Comparison of ENCODE assay signal across 8 cellular contexts in the genomic region with DNA sequence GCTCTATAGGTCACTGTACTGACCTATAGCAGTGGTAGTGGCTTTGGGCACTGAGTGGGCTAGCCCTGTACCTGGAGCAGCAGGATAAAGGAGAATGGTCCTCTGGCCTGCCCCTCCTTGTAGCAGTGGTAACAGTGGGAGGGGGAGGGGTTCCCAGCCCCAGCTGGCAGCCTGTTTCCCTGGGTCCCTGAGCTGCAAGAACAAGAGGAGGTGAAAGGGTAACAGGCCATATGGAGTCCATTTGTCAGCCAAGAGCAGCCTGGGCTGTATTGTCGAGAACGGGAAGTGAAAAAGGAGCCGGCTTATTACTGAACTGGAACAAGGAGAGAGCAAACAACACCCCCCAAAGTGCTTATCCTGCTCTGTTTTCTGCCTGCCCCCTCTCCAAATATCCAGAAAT.
DNase-seq lines count a peak whose midpoint lies in the region; ATAC-seq, FAIRE-seq and TF ChIP-seq lines count a peak whose summit lies in the region.

No MANE protein-coding gene starts in this region.

- no peak overlapping the region for H2AFZ ChIP-seq in Karpas-422 (ENCODE audit: low read length)
- H2AFZ ChIP-seq in GM12878 (ENCODE audit: control insufficient read depth, low read depth, low read length): no peak overlapping the region

- H3K36me3 ChIP-seq in Karpas-422 (ENCODE audit: insufficient read depth, low read length) (no peaks in the 10 kb centered on the region), GM12878 (ENCODE audit: control insufficient read depth in 2 of 2, insufficient read depth in 2 of 2, low read length in 1 of 2) (peaks cover 0 to 6% of the 10 kb centered on the region in 2 experiments; a peak in 2 of 4 replicates), psoas muscle (ENCODE audit: insufficient read depth in 1 of 2, low read depth in 1 of 2) (no peaks in the 10 kb centered on the region)

- peak overlapping the region; percentile 75 for H3K4me2 ChIP-seq in Karpas-422 (ENCODE audit: low read depth, low read length, poor library complexity, severe bottlenecking)
- peak overlapping the region; percentile 56 for H3K4me2 ChIP-seq in GM12878 (ENCODE audit: control insufficient read depth, insufficient read depth)

- intact Hi-C loops in GM12878 (cut with micrococcal nuclease; ENCODE audit: unreplicated experiment): loop anchor here (5.0 kb wide), 1 partner anchor 76 kb away; no protein-coding TSS in a partner anchor
- intact Hi-C loops in natural killer cell (cut with micrococcal nuclease): no loop called here
- intact Hi-C loops in psoas muscle (cut with DNase I): no loop called here

- H3K4me1 Mint-ChIP-seq in natural killer cell: peaks cover 81 to 83% of the 10 kb centered on the region in 2 donors

- peak in 1 of 2 experiments; percentile 64; a peak in 2 of 4 replicates for TF ChIP-seq EP300 in GM12878 (IDR thresholded peaks at IDR 0.05; ENCODE audit: borderline replicate concordance in 1 of 2, control insufficient read depth in 1 of 2, low read depth in 2 of 2, low read length in 2 of 2)

- CTCF ChIA-PET in GM12878 (lab: Yijun Ruan, JAX): interaction anchor here (1.0 to 1.7 kb wide), 6 partner anchors 8 to 86 kb away, joined by 3 to 7 read pairs (median 4); no protein-coding TSS in a partner anchor

- H3K4me3 ChIP-seq in Karpas-422 (ENCODE audit: low read length): peak overlapping the region; percentile 26; the same call in 1 of the 2 replicates
- H3K4me3 ChIP-seq in GM12878: no peak overlapping the region
- no peak overlapping the region for H3K4me3 ChIP-seq in psoas muscle

- H3K9me3 Mint-ChIP-seq in natural killer cell: no peaks in the 10 kb centered on the region

- TF ChIP-seq RAD21 in GM12878 (IDR thresholded peaks at IDR 0.05; ENCODE audit: insufficient read depth, low read depth, low read length): no peak

- no peaks in the 10 kb centered on the region for H3K27me3 Mint-ChIP-seq in natural killer cell (ENCODE audit: low read depth in 2 of 2)

- H3K27ac ChIP-seq in Karpas-422 (ENCODE audit: low read length) (peak overlapping the region; percentile 90), GM12878 (ENCODE audit: control insufficient read depth, insufficient read depth) (peak overlapping the region; percentile 86), psoas muscle (no peak overlapping the region)

- ATAC-seq in GM12878: peak; percentile 85
- ATAC-seq in natural killer cell: no peak
- no peak for ATAC-seq in psoas muscle

- H3K36me3 Mint-ChIP-seq in natural killer cell: no peaks in the 10 kb centered on the region

- POLR2A ChIA-PET in GM12878 (lab: Charles Lee): interaction anchor here (1.7 kb wide), 1 partner anchor 39 kb away, joined by 3 read pairs; no protein-coding TSS in a partner anchor

- no peaks in the 10 kb centered on the region; the same call in 1 of the 2 replicates for H4K20me1 ChIP-seq in Karpas-422 (ENCODE audit: insufficient read depth, low read depth, low read length)
- H4K20me1 ChIP-seq in GM12878 (ENCODE audit: control insufficient read depth, insufficient read depth): peaks cover 5% of the 10 kb centered on the region; the same call in 1 of the 2 replicates

- H3K27ac Mint-ChIP-seq in natural killer cell: peak overlapping the region; percentile 77 to 80

- peak; percentile 79 for FAIRE-seq in GM12878 (lab: Jason Lieb, UNC)

- no peak for TF ChIP-seq POLR2A in GM12878 (IDR thresholded peaks at IDR 0.05; ENCODE audit: low read depth, low read length)

- whole genome bisulfite sequencing in GM12878 (ENCODE audit: insufficient coverage, insufficient replicate concordance, low lambda C conversion rate, missing lambda C conversion rate): 0% methylated on average over 3 of the region's 3 CpGs
- 31 to 51% (median 31%) methylated on average over 3 of the region's 3 CpGs for WGBS in psoas muscle, 3 donors

- H3K9me3 ChIP-seq in Karpas-422 (ENCODE audit: low read length) (no peaks in the 10 kb centered on the region), GM12878 (replicated peaks; ENCODE audit: control insufficient read depth, insufficient read depth, low read length) (no peaks in the 10 kb centered on the region), psoas muscle (no peaks in the 10 kb centered on the region)

- H3K79me2 ChIP-seq in Karpas-422 (ENCODE audit: low read length) (peaks cover 97% of the 10 kb centered on the region), GM12878 (ENCODE audit: control insufficient read depth, insufficient read depth, low read length) (peaks cover 77% of the 10 kb centered on the region)

- BruUV-seq in GM12878 (replicated peaks; lab: Mats Ljungman, UMichigan): no TSS peak

- H3K9ac ChIP-seq in Karpas-422 (ENCODE audit: low read length): peak overlapping the region; percentile 59
- no peak overlapping the region for H3K9ac ChIP-seq in GM12878 (ENCODE audit: control insufficient read depth, insufficient read depth, low read length)

- H3K4me3 Mint-ChIP-seq in natural killer cell: no peak overlapping the region

- DNase-seq in SKM-1 treated with dmso at 0.1 percent for 144 hours (lab: John Stamatoyannopoulos, UW; ENCODE audit: unreplicated experiment) (peak; percentile 15), SKM-1 (lab: John Stamatoyannopoulos, UW; ENCODE audit: unreplicated experiment) (no peak), Karpas-422 (peak; percentile 94), GM12878 (ENCODE audit: low read depth, low spot score) (no peak), natural killer cell (no peak), psoas muscle (no peak), OCI-M2 (lab: John Stamatoyannopoulos, UW; ENCODE audit: unreplicated experiment) (no peak)
- no peak for DNase-seq in stimulated activated naive CD4-positive, alpha-beta T cell treated with Interleukin-2 at 50 U/mL for 16 hours (lab: John Stamatoyannopoulos, UW)

- H3K4me1 ChIP-seq in Karpas-422 (ENCODE audit: low read length) (peaks cover 90% of the 10 kb centered on the region), GM12878 (ENCODE audit: control insufficient read depth, insufficient read depth, low read length) (peaks cover 60% of the 10 kb centered on the region), psoas muscle (peaks cover 59% of the 10 kb centered on the region)

- no peaks in the 10 kb centered on the region for H3K9me2 ChIP-seq in Karpas-422 (replicated peaks; ENCODE audit: insufficient read depth, low read length)

- SMC1A ChIA-PET in GM12878 (lab: Charles Lee; ENCODE audit: uncharacterized antibody, unreplicated experiment): interaction anchor here (0.6 to 1.8 kb wide), 9 partner anchors 9 to 1012 kb away, joined by 3 to 7 read pairs (median 3); no protein-coding TSS in a partner anchor

- TF ChIP-seq CTCF in GM12878 (IDR thresholded peaks at IDR 0.05 in 2 of 3, conservative IDR thresholded peaks at IDR 0.05 in 1 of 3; ENCODE audit: control insufficient read depth in 2 of 3, extremely low read depth in 1 of 3, insufficient read depth in 1 of 3, low read depth in 3 of 3, low read length in 3 of 3) (no peak), natural killer cell (IDR thresholded peaks at IDR 0.05) (no peak), psoas muscle (IDR thresholded peaks at IDR 0.05) (no peak)

- in situ Hi-C loops in GM12878 (cut with MboI): no loop called here

- RAD21 ChIA-PET in GM12878 (lab: Charles Lee; ENCODE audit: unreplicated experiment): interaction anchor here (1.0 to 1.8 kb wide), 6 partner anchors 19 to 88 kb away, joined by 3 to 6 read pairs (median 4); a partner anchor contains a TSS

- H3K27me3 ChIP-seq in Karpas-422 (ENCODE audit: low read length): no peaks in the 10 kb centered on the region
- no peaks in the 10 kb centered on the region for H3K27me3 ChIP-seq in GM12878 (replicated peaks in 1 of 2; ENCODE audit: control insufficient read depth in 2 of 2, insufficient read depth in 2 of 2, low read length in 1 of 2)
- no peaks in the 10 kb centered on the region for H3K27me3 ChIP-seq in psoas muscle (ENCODE audit: insufficient read depth in 3 of 3, low read length in 2 of 3)

TF ChIP-seq in GM12878, 131 proteins besides CTCF, POLR2A, EP300 and RAD21 (continues in another document):
- TF ChIP-seq, protein P1, sequence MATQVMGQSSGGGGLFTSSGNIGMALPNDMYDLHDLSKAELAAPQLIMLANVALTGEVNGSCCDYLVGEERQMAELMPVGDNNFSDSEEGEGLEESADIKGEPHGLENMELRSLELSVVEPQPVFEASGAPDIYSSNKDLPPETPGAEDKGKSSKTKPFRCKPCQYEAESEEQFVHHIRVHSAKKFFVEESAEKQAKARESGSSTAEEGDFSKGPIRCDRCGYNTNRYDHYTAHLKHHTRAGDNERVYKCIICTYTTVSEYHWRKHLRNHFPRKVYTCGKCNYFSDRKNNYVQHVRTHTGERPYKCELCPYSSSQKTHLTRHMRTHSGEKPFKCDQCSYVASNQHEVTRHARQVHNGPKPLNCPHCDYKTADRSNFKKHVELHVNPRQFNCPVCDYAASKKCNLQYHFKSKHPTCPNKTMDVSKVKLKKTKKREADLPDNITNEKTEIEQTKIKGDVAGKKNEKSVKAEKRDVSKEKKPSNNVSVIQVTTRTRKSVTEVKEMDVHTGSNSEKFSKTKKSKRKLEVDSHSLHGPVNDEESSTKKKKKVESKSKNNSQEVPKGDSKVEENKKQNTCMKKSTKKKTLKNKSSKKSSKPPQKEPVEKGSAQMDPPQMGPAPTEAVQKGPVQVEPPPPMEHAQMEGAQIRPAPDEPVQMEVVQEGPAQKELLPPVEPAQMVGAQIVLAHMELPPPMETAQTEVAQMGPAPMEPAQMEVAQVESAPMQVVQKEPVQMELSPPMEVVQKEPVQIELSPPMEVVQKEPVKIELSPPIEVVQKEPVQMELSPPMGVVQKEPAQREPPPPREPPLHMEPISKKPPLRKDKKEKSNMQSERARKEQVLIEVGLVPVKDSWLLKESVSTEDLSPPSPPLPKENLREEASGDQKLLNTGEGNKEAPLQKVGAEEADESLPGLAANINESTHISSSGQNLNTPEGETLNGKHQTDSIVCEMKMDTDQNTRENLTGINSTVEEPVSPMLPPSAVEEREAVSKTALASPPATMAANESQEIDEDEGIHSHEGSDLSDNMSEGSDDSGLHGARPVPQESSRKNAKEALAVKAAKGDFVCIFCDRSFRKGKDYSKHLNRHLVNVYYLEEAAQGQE (IDR thresholded peaks at IDR 0.05; ENCODE audit: low read depth, low read length): no peak
- TF ChIP-seq MTA2 (IDR thresholded peaks at IDR 0.05; ENCODE audit: low read depth) (peak; percentile 49; the same call in 1 of the 2 replicates), NR2C1 (IDR thresholded peaks at IDR 0.05) (peak; percentile 61), NFXL1 (IDR thresholded peaks at IDR 0.05; ENCODE audit: borderline replicate concordance) (no peak)
- TF ChIP-seq, protein P2, sequence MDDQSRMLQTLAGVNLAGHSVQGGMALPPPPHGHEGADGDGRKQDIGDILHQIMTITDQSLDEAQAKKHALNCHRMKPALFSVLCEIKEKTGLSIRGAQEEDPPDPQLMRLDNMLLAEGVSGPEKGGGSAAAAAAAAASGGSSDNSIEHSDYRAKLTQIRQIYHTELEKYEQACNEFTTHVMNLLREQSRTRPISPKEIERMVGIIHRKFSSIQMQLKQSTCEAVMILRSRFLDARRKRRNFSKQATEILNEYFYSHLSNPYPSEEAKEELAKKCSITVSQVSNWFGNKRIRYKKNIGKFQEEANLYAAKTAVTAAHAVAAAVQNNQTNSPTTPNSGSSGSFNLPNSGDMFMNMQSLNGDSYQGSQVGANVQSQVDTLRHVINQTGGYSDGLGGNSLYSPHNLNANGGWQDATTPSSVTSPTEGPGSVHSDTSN (IDR thresholded peaks at IDR 0.05; ENCODE audit: insufficient replicate concordance, low read depth, low read length): peak; percentile 11

Comparison
In these comparisons a context has a peak if more than half of its experiments do, and no peak if none do; other contexts are left out.
1. DNase-seq: peak in SKM-1 treated with dmso at 0.1 percent for 144 hours (single experiment) and Karpas-422 (single experiment); none in SKM-1 (single experiment), GM12878 (single experiment), natural killer cell (single experiment), psoas muscle (0 of 2), stimulated activated naive CD4-positive, alpha-beta T cell treated with Interleukin-2 at 50 U/mL for 16 hours (single experiment) and OCI-M2 (single experiment).